Comparison of ENCODE assay signal across 15 cellular contexts in the genomic region with DNA sequence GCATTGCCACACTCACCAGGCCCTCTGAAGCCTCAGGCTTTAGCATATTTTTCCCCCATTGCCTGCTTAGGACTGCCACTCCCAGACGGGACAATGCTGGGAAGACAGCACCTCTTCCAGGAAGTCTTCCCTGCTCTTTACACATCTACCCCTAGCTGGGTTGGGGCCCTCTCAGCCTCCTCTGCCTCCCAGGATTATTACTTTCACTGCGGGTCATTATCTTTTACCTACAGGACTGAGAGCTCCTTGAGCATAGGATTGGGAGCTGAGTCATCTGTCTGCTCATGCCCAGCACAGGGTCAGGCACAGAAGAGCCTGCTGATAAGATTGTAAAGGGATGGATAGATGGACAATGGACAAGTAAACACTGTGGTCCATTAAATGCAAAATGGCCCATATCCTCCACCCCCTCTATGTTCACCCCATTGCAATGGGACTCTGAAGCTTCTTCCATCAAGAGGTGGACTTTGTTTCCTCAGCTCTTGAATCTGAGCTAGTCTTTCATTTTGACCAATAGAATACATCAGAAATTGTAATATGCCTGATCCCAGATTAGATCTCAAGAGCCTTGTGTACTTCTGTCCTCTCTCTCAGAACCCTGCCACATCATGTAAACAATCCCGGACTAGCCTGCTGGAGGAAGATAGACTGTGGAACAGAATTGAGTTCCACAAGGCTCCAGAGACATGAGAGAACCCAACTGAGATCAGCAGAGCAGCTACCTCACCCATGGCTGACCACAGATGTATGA. TPM values are rescaled to one million over a fixed set of nuclear protein-coding genes. Genes with fewer than 3 reads are reported as not detected.
DNase-seq lines count a peak whose midpoint lies in the region; ATAC-seq and TF ChIP-seq lines count a peak whose summit lies in the region.
"Had no signal": no experiment of that assay in that cellular context is flagged by ENCODE, and none has a peak within 500 bp of the region (broad histone marks: within the 10 kb centered on the region; RNA-seq: fewer than 3 reads in every experiment).

No MANE protein-coding gene starts in this region.

- H3K4me3 Mint-ChIP-seq in natural killer cell, result no peak overlapping the region
- H3K4me3 Mint-ChIP-seq: CD4-positive, CD25-positive, alpha-beta regulatory T cell had no signal

- H3K27me3 ChIP-seq in trophoblast cell (ENCODE audit: insufficient read depth, low read length), result no peaks in the 10 kb centered on the region

- peaks cover 14% of the 10 kb centered on the region for H3K79me1 ChIP-seq in trophoblast cell (ENCODE audit: low read length)

- H4K12ac ChIP-seq in trophoblast cell (ENCODE audit: low read depth, low read length), result no peak overlapping the region

- H3K4me3 ChIP-seq in trophoblast cell (ENCODE audit: low read depth, low read length), result no peak overlapping the region

- H3K27ac Mint-ChIP-seq in activated naive CD4-positive, alpha-beta T cell treated with anti-CD3 and anti-CD28 coated beads, Interleukin-2, amount 50 U/mL, for 72 hours, result no peak overlapping the region
- no peak overlapping the region for H3K27ac Mint-ChIP-seq in natural killer cell

- H3K14ac ChIP-seq in trophoblast cell (ENCODE audit: low read length), result peak overlapping the region; percentile 79

- H3K9ac ChIP-seq in trophoblast cell (ENCODE audit: low read length), result no peak overlapping the region
- H3K9ac ChIP-seq: SK-N-SH had no signal

- peaks cover 26 to 33% of the 10 kb centered on the region in 2 experiments for H3K4me1 ChIP-seq in trophoblast cell (ENCODE audit: control insufficient read depth in 1 of 2, insufficient read depth in 2 of 2, low read length in 2 of 2)

- peak; percentile 47 for DNase-seq in ELF-1 (ENCODE audit: low read depth, low spot score)
- DNase-seq in M059J (ENCODE audit: low read depth), result peak; percentile 21
- peak; percentile 25 for DNase-seq in amniotic epithelial cell (ENCODE audit: low read depth)
- DNase-seq in trophoblast cell, result peak; percentile 98 to 99
- DNase-seq in activated naive CD4-positive, alpha-beta T cell treated with anti-CD3 and anti-CD28 coated beads, Interleukin-2, amount 50 U/mL, for 72 hours (ENCODE audit: low spot score in 2 of 2), result no peak
- DNase-seq in natural killer cell, result no peak
- DNase-seq: Calu3; CD4-positive, CD25-positive, alpha-beta regulatory T cell; DND-41; NCI-H146; NCI-H2081 treated with DMSO at 0.1 percent for 48 hours; NCI-H69; Right ventricle myocardium superior; SK-N-SH had no signal

- no peak overlapping the region for H3K23ac ChIP-seq in trophoblast cell (ENCODE audit: low read length)

- peak overlapping the region; percentile 96 for H4K91ac ChIP-seq in trophoblast cell (ENCODE audit: low read depth, low read length)

- peak overlapping the region; percentile 73 for H3K4ac ChIP-seq in trophoblast cell (ENCODE audit: low read depth, low read length)

- peak overlapping the region; percentile 98 for H2BK120ac ChIP-seq in trophoblast cell (ENCODE audit: insufficient read depth, low read length, poor library complexity)

- H2AK5ac ChIP-seq in trophoblast cell (ENCODE audit: low read length), result peak overlapping the region; percentile 96

- peaks cover 6 to 10% of the 10 kb centered on the region in 2 donors for H3K9me3 Mint-ChIP-seq in activated naive CD4-positive, alpha-beta T cell treated with anti-CD3 and anti-CD28 coated beads, Interleukin-2, amount 50 U/mL, for 72 hours
- no peaks in the 10 kb centered on the region for H3K9me3 Mint-ChIP-seq in natural killer cell

- H4K8ac ChIP-seq in trophoblast cell (ENCODE audit: low read depth, low read length), result peak overlapping the region; percentile 80

- H3K9me3 ChIP-seq in trophoblast cell (ENCODE audit: insufficient read depth, low read depth, low read length), result no peaks in the 10 kb centered on the region
- H3K9me3 ChIP-seq: SK-N-SH had no signal

- peak overlapping the region; percentile 41 for H2AFZ ChIP-seq in trophoblast cell (ENCODE audit: insufficient read depth, low read length, poor library complexity)

- peaks cover 5% of the 10 kb centered on the region for H3K79me2 ChIP-seq in trophoblast cell (ENCODE audit: control insufficient read depth, insufficient read depth, low read length, poor library complexity)

- peak overlapping the region; percentile 82 for H2BK5ac ChIP-seq in trophoblast cell (ENCODE audit: low read depth, low read length, poor library complexity)

- no peaks in the 10 kb centered on the region for H3K4me1 Mint-ChIP-seq in natural killer cell
- H3K4me1 Mint-ChIP-seq: CD4-positive, CD25-positive, alpha-beta regulatory T cell had no signal

- ATAC-seq in activated naive CD4-positive, alpha-beta T cell treated with anti-CD3 and anti-CD28 coated beads, Interleukin-2, amount 50 U/mL, for 72 hours, result no peak
- ATAC-seq in natural killer cell (no peak), HG03095 (IDR thresholded peaks at IDR 0.05; ENCODE audit: unreplicated experiment) (no peak)

- no peak for TF ChIP-seq CTCF in natural killer cell (IDR thresholded peaks at IDR 0.05)

- no peak overlapping the region for H3K4me2 ChIP-seq in trophoblast cell (ENCODE audit: low read length)
- H3K4me2 ChIP-seq: SK-N-SH had no signal

- peaks cover 0 to 4% of the 10 kb centered on the region in 2 donors for H3K27me3 Mint-ChIP-seq in natural killer cell (ENCODE audit: low read depth in 2 of 2)

- WGBS in trophoblast cell (ENCODE audit: extremely low coverage, insufficient coverage, insufficient read length), result no CpG with 5 or more reads among the region's 3 CpGs

- intact Hi-C loops in natural killer cell (cut with micrococcal nuclease), result no loop called here

- no peaks in the 10 kb centered on the region for H3K36me3 Mint-ChIP-seq in activated naive CD4-positive, alpha-beta T cell treated with anti-CD3 and anti-CD28 coated beads, Interleukin-2, amount 50 U/mL, for 72 hours
- H3K36me3 Mint-ChIP-seq in natural killer cell, result no peaks in the 10 kb centered on the region
- H3K36me3 Mint-ChIP-seq: CD4-positive, CD25-positive, alpha-beta regulatory T cell had no signal

- peak overlapping the region; percentile 90 for H3K18ac ChIP-seq in trophoblast cell (ENCODE audit: low read length)

- H3K27ac ChIP-seq in trophoblast cell (ENCODE audit: low read depth, low read length), result peak overlapping the region; percentile 59

- H2BK12ac ChIP-seq in trophoblast cell (ENCODE audit: low read length), result peak overlapping the region; percentile 98

- no peaks in the 10 kb centered on the region for H3K36me3 ChIP-seq in trophoblast cell (ENCODE audit: control insufficient read depth in 1 of 2, insufficient read depth in 2 of 2, low read length in 2 of 2)

RNA-seq across cellular contexts. Expression of a gene that starts 32.0 kb away (rescaled TPM):
- total RNA-seq in M059J (2014; rRNA removed; shearing (Covaris generic)), result not detected in 2 replicates
- 39.7 and 40.3 TPM in 2 replicates for polyA plus RNA-seq in trophoblast cell (2013)
- under 1 TPM; 0.30 to 0.43 TPM for total RNA-seq in activated naive CD4-positive, alpha-beta T cell treated with anti-CD3 and anti-CD28 coated beads, Interleukin-2, amount 50 U/mL, for 72 hours
- total RNA-seq in natural killer cell, result 1 to 10 TPM in 2 of 3 donors, under 1 TPM in 1; 0.14 to 1.4 (median 1.4) TPM
- total RNA-seq: Calu3 had no signal

Comparison
In these comparisons a context has a peak if more than half of its experiments do, and no peak if none do; other contexts are left out.
1. DNase-seq: peak in ELF-1 (single experiment), M059J (single experiment), amniotic epithelial cell (single experiment) and trophoblast cell (2 of 2); none in activated naive CD4-positive, alpha-beta T cell treated with anti-CD3 and anti-CD28 coated beads, Interleukin-2, amount 50 U/mL, for 72 hours (0 of 2) and natural killer cell (single experiment).